8 cellular contexts compared by ENCODE assay signal in the genomic region with DNA sequence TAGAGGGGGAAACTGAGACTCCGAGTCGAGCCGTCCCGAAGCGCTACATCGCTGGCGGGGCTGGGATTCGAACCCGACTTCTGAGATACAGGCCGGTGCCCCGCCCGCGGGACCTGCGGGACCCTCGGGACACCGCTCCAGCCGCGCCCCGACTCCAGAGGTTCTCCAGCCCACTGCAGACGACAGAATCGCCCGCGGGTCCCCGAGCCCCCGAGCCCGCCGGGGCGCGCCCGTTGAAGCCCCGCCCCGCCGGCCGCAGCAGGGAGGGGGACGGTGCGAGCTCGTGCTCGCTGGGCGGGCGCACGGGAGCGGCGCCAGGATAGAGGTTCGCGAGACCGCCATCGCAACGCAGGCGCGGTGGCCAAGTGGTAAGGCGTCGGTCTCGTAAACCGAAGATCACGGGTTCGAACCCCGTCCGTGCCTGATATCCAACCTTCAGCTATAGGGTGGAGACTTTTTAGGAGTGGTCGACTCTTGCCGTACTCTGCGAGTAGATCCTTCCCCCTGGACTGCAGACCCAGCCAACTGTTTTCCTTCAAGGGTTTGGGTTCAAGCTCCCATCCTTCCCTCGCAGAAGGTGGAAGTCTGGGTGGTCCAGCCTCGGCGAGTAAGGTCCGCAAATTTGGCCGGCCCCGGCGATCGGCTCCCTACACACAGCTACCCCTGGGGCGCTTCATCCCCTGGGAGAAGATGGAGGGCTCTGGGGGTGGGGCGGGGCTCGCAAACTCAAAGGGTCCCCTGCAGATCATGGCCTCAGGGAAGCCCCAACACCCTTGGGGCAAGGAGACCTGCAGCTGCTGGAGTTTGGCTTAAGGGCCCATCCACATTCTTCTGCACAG.
A peak's percentile ranks its signal among the peaks of the same experiment; 100 is the strongest.
DNase-seq lines count a peak whose midpoint lies in the region; ATAC-seq and TF ChIP-seq lines count a peak whose summit lies in the region.

No MANE protein-coding gene starts in this region.

- no peaks in the 10 kb centered on the region for H3K9me3 ChIP-seq in T-helper 17 cell (ENCODE audit: control insufficient read depth, low read length, poor library complexity, severe bottlenecking)
- peaks cover 0 to 13% of the 10 kb centered on the region in 2 donors for H3K9me3 ChIP-seq in right atrium auricular region
- peaks cover 14% of the 10 kb centered on the region for H3K9me3 ChIP-seq in psoas muscle

- intact Hi-C loops in psoas muscle (cut with DNase I): loop anchor here in 1 of 2 donors (5.0 kb wide), 1 partner anchor 363 kb away; a partner anchor contains a TSS

- H3K36me3 ChIP-seq in right atrium auricular region: no peaks in the 10 kb centered on the region
- H3K36me3 ChIP-seq in psoas muscle (ENCODE audit: insufficient read depth in 1 of 2, low read depth in 1 of 2): no peaks in the 10 kb centered on the region
- H3K36me3 ChIP-seq in urinary bladder (ENCODE audit: insufficient read depth): no peaks in the 10 kb centered on the region

- H3K27me3 ChIP-seq in right atrium auricular region (no peaks in the 10 kb centered on the region), psoas muscle (ENCODE audit: insufficient read depth in 3 of 3, low read length in 2 of 3) (no peaks in the 10 kb centered on the region)

- peak; percentile 71 for ATAC-seq in HG02884 (IDR thresholded peaks at IDR 0.05; ENCODE audit: unreplicated experiment)
- peak; percentile 83 for ATAC-seq in T-helper 17 cell
- ATAC-seq in psoas muscle: peak; percentile 88 to 95 (median 91)

- H3K27ac ChIP-seq in angular gyrus (ENCODE audit: low read depth, low read length): peak overlapping the region; percentile 83
- peak overlapping the region; percentile 82 to 95 for H3K27ac ChIP-seq in right atrium auricular region
- H3K27ac ChIP-seq in psoas muscle: peak overlapping the region; percentile 92
- H3K27ac ChIP-seq in urinary bladder (ENCODE audit: low read depth): peak overlapping the region; percentile 77

- TF ChIP-seq CTCF in GM13977 (IDR thresholded peaks at IDR 0.05; ENCODE audit: extremely low read depth, insufficient read depth, missing control alignments): no peak
- TF ChIP-seq CTCF in right atrium auricular region (IDR thresholded peaks at IDR 0.05): no peak
- TF ChIP-seq CTCF in psoas muscle (IDR thresholded peaks at IDR 0.05): no peak

- no peaks in the 10 kb centered on the region for H3K27me3 Mint-ChIP-seq in T-helper 17 cell

- peak overlapping the region; percentile 58 to 79 for H3K4me3 ChIP-seq in right atrium auricular region
- peak overlapping the region; percentile 98 for H3K4me3 ChIP-seq in psoas muscle
- H3K4me3 ChIP-seq in urinary bladder (ENCODE audit: low read depth, low read length): peak overlapping the region; percentile 53

- WGBS in psoas muscle, 3 donors: 0 to 1% (median 1%) methylated on average over 58 to 72 of the region's 72 CpGs
- under 1% methylated on average over 72 of the region's 72 CpGs for WGBS in urinary bladder

- peaks cover 0 to 10% of the 10 kb centered on the region in 2 donors for H3K4me1 ChIP-seq in right atrium auricular region
- peaks cover 5% of the 10 kb centered on the region for H3K4me1 ChIP-seq in psoas muscle
- H3K4me1 ChIP-seq in urinary bladder (ENCODE audit: insufficient read depth): no peaks in the 10 kb centered on the region

- H3K27ac Mint-ChIP-seq in T-helper 17 cell: peak overlapping the region; percentile 92

- no peaks in the 10 kb centered on the region for H3K36me3 Mint-ChIP-seq in T-helper 17 cell (ENCODE audit: low read depth)

- in situ Hi-C loops in GM13977 (cut with MboI; ENCODE audit: low pct_unique_long_range_greater_than_20kb, low sequenced_read_pairs, unreplicated experiment): loop anchor here (10.0 kb wide), 1 partner anchor 361 kb away; a partner anchor contains a TSS

- DNase-seq in GM13977 (ENCODE audit: low spot score) (peak; percentile 94), NCI-H1694 treated with DMSO at 0.1 percent for 48 hours (lab: John Stamatoyannopoulos, UW) (peak; percentile 89), T-helper 17 cell (peak; percentile 85 to 98 (median 90)), right atrium auricular region (ENCODE audit: low spot score) (peak; percentile 95), psoas muscle (peak; percentile 90 to 95)

- H3K4me1 Mint-ChIP-seq in T-helper 17 cell: peaks cover 13% of the 10 kb centered on the region

- peak overlapping the region; percentile 75 for H3K4me3 Mint-ChIP-seq in T-helper 17 cell

Comparison
In these comparisons a context has a peak if more than half of its experiments do, and no peak if none do; other contexts are left out.
1. Peak in every context shown above with its lines: DNase-seq, ATAC-seq, H3K4me3 ChIP-seq and H3K27ac ChIP-seq.